ENCODE assay signal across 9 cellular contexts in the genomic region with DNA sequence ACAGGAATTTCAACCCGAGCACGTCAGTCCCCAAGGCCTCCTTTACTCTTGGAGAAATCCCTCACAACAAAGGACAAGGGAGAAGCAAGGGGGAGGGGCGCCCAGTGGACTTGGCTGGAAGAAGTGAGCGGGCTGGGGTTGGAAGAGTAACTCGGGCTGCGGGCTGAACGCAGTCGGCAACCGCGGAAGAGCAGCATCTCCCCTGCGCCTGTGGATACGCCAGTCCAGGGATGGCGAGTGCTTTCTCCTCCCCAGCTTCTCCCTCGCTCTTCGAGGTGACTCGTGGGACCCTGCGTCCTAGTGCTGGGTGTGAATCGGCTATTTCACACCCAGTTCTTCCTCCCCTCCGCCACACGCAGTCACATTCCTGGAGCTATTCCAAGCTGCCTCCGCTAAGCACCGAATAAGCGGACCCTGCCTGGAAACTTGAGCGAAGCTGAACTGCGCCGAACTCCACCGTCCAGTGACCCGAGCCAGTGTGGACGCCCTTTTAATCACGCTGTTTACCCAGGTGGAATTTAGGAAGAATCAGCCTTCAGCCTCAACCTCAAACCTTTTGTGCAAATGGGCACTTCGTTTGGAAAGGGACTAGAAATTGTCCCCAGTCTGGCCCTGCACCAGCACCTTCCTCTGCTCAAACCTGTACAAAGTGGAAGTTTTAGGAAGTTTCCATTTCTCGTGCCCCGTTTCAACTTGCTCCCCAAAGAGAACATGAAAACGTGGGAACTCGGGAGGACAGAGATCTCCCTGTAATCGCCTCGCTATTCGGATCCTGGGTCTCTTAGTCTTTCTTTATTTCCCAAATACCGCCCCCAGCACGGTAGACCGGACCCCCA.
DNase-seq lines count a peak whose midpoint lies in the region; ATAC-seq and TF ChIP-seq lines count a peak whose summit lies in the region.
"Had no signal": no experiment of that assay in that cellular context is flagged by ENCODE, and none has a peak within 500 bp of the region (broad histone marks: within the 10 kb centered on the region; RNA-seq: fewer than 3 reads in every experiment).

No MANE protein-coding gene starts in this region.

- WGBS in lung, 2 donors = 4 to 5% methylated on average over 41 of the region's 41 CpGs
- 3 to 4% methylated on average over 30 to 37 of the region's 41 CpGs for WGBS in thyroid gland, 2 donors

- H3K9ac ChIP-seq in duodenal mucosa (ENCODE audit: low read depth in 1 of 2, low read length in 2 of 2) = no peak overlapping the region

- no peaks in the 10 kb centered on the region for H3K9me3 ChIP-seq in MG63
- H3K9me3 ChIP-seq in duodenal mucosa (ENCODE audit: control insufficient read depth in 1 of 2, low read length in 2 of 2) = no peaks in the 10 kb centered on the region
- H3K9me3 ChIP-seq in lung (ENCODE audit: control insufficient read depth in 2 of 2, insufficient read depth in 1 of 2, low read length in 1 of 2) = peaks cover 0 to 2% of the 10 kb centered on the region in 2 donors
- no peaks in the 10 kb centered on the region for H3K9me3 ChIP-seq in thyroid gland

- intact Hi-C loops in thyroid gland (cut with DNase I) = no loop called here

- TF ChIP-seq CTCF in lung (IDR thresholded peaks at IDR 0.05; ENCODE audit: control extremely low read depth, extremely low read depth) = no peak
- TF ChIP-seq CTCF in thyroid gland (IDR thresholded peaks at IDR 0.05) = no peak

- no peak overlapping the region for H3K27ac ChIP-seq in duodenal mucosa (ENCODE audit: low read depth, low read length)
- H3K27ac ChIP-seq in lung (ENCODE audit: low read depth in 1 of 2, low read length in 1 of 2) = peak overlapping the region in 1 of 2 donors; percentile 3
- H3K27ac ChIP-seq in thyroid gland = peak overlapping the region; percentile 25 to 66 (median 28)

- H3K4me1 ChIP-seq in duodenal mucosa (ENCODE audit: control insufficient read depth in 1 of 2, insufficient read depth in 2 of 2, low read length in 2 of 2) = peaks cover 0 to 4% of the 10 kb centered on the region in 2 donors
- H3K4me1 ChIP-seq in lung (ENCODE audit: control insufficient read depth in 2 of 2, insufficient read depth in 2 of 2, low read length in 2 of 2) = peaks cover 0 to 2% of the 10 kb centered on the region in 2 donors
- H3K4me1 ChIP-seq in thyroid gland = peaks cover 0 to 6% of the 10 kb centered on the region in 2 donors

- ATAC-seq in lung (ENCODE audit: insufficient read depth, low FRiP score) (peak; percentile 61), HG02571 (IDR thresholded peaks at IDR 0.05; ENCODE audit: unreplicated experiment) (no peak), GM18870 (IDR thresholded peaks at IDR 0.05; ENCODE audit: unreplicated experiment) (no peak)
- ATAC-seq: K562 had no signal

- H3K36me3 ChIP-seq in MG63 (no peaks in the 10 kb centered on the region), duodenal mucosa (ENCODE audit: control insufficient read depth in 1 of 2, insufficient read depth in 2 of 2, low read length in 2 of 2) (no peaks in the 10 kb centered on the region), lung (ENCODE audit: control insufficient read depth in 2 of 2, insufficient read depth in 2 of 2, low read length in 2 of 2) (no peaks in the 10 kb centered on the region), thyroid gland (no peaks in the 10 kb centered on the region)

- H3K4me3 ChIP-seq in MG63 (peak overlapping the region; percentile 40), duodenal mucosa (ENCODE audit: low read depth in 1 of 2, low read length in 2 of 2) (peak overlapping the region; percentile 51 to 61), lung (peak overlapping the region; percentile 10), thyroid gland (replicated peaks in 1 of 3) (peak overlapping the region; percentile 45 to 64 (median 53))
- H3K4me3 ChIP-seq: K562 had no signal

- TF ChIP-seq POLR2A in thyroid gland (IDR thresholded peaks at IDR 0.05) = peak in 1 of 2 donors; percentile 21

- DNase-seq in EH (ENCODE audit: low read depth) = peak; percentile 18
- no peak for DNase-seq in MG63
- peak; percentile 46 for DNase-seq in lung (ENCODE audit: low spot score)
- peak; percentile 75 to 79 for DNase-seq in thyroid gland
- no peak for DNase-seq in NCI-H1930 (lab: John Stamatoyannopoulos, UW)

- H3K27me3 ChIP-seq in MG63 (no peaks in the 10 kb centered on the region), duodenal mucosa (ENCODE audit: control insufficient read depth in 1 of 2, insufficient read depth in 2 of 2, low read length in 2 of 2) (peaks cover 8 to 15% of the 10 kb centered on the region in 2 donors), lung (ENCODE audit: control insufficient read depth, insufficient read depth) (no peaks in the 10 kb centered on the region), thyroid gland (no peaks in the 10 kb centered on the region)

Comparison
In these comparisons a context has a peak if more than half of its experiments do, and no peak if none do; other contexts are left out.
1. DNase-seq: peak in EH (single experiment), lung (single experiment) and thyroid gland (2 of 2); none in MG63 (single experiment) and NCI-H1930 (0 of 2).
2. Peak in every context shown above with its lines, with median percentiles within 50 percentile points of each other: H3K4me3 ChIP-seq.